8 cellular contexts compared by ENCODE assay signal in the genomic region with DNA sequence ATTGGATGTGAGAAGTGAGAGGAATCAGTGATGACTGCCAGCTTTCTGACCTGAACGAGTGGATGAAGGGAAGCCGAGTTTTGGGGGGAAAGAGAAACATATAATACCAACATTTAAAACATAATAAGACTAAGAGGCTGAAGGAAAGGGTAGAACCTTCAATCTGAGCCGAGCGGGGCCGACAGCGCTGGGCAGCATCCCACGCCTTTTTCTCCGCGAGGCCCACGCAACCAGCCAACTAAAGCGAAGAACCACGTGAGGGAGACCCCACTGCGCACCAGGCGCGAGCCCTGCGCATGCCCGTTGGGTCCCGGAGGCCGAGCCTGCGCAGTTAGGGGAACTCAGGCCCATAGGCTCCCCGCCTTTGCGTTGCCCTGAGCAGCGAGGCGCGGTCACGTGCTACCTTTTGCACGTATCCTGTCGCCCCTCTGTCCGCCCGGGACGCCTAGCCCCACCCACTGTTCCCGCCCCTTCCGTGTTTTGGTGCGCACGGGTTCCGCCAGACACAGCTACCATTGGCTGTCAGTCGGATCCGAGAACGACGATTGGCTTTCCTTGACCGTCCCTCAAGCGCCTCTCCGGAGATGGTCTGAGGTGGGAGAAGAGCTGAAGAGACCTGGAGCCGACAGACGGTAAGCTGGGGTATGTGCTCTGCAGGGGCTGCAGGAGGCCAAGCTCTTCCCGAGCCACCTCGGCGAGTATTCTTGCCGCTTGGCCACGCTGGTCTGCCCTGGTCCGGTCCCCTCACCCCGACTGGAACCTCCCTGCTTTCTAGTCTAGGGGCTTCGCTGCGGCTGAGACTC. TPM values are rescaled to one million over a fixed set of nuclear protein-coding genes. Genes with fewer than 3 reads are reported as not detected.
DNase-seq lines count a peak whose midpoint lies in the region; ATAC-seq and TF ChIP-seq lines count a peak whose summit lies in the region.

A gene with protein sequence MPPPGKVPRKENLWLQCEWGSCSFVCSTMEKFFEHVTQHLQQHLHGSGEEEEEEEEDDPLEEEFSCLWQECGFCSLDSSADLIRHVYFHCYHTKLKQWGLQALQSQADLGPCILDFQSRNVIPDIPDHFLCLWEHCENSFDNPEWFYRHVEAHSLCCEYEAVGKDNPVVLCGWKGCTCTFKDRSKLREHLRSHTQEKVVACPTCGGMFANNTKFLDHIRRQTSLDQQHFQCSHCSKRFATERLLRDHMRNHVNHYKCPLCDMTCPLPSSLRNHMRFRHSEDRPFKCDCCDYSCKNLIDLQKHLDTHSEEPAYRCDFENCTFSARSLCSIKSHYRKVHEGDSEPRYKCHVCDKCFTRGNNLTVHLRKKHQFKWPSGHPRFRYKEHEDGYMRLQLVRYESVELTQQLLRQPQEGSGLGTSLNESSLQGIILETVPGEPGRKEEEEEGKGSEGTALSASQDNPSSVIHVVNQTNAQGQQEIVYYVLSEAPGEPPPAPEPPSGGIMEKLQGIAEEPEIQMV (plus strand): TSS at position 573 of the 803 bp plus-strand sequence. CDS start 5,365 bp downstream, outside the sequence.

- H3K36me3 ChIP-seq in Karpas-422 (ENCODE audit: insufficient read depth, low read length) (peaks cover 10% of the 10 kb centered on the region; the same call in 1 of the 2 replicates), esophagus muscularis mucosa (peaks cover 0 to 34% (median 29%) of the 10 kb centered on the region in 4 donors), muscle layer of duodenum (ENCODE audit: control insufficient read depth in 1 of 2, insufficient read depth in 2 of 2, low read length in 2 of 2) (peaks cover 10 to 14% of the 10 kb centered on the region in 2 donors)

- peaks cover 19% of the 10 kb centered on the region for H3K79me2 ChIP-seq in Karpas-422 (ENCODE audit: low read length)

- intact Hi-C loops in esophagus muscularis mucosa (cut with DNase I), result no loop called here

- H3K27me3 ChIP-seq in Karpas-422 (ENCODE audit: low read length) (no peaks in the 10 kb centered on the region), esophagus muscularis mucosa (no peaks in the 10 kb centered on the region), muscle layer of duodenum (ENCODE audit: low read depth, low read length) (no peaks in the 10 kb centered on the region)

- H3K4me3 ChIP-seq in Karpas-422 (ENCODE audit: low read length) (peak within 1 kb of the TSS; percentile 89), esophagus muscularis mucosa (peak within 1 kb of the TSS; percentile 83 to 91 (median 87)), muscle layer of duodenum (ENCODE audit: low read depth in 1 of 2, low read length in 2 of 2) (peak within 1 kb of the TSS; percentile 92 to 95)

- DNase-seq in DMS79 treated with DMSO at 0.1 percent for 48 hours (lab: John Stamatoyannopoulos, UW) (peak; percentile 99), Karpas-422 (peak; percentile 97), RKO (ENCODE audit: low spot score) (peak; percentile 99), activated T-helper 1 cell treated with Interleukin-2 at 50 U/mL for 16 hours (ENCODE audit: low read depth) (peak; percentile 100), esophagus muscularis mucosa (ENCODE audit: extremely low spot score) (peak; percentile 100)
- DNase-seq in stimulated activated CD8-positive, alpha-beta memory T cell treated with anti-CD3 and anti-CD28 coated beads, Interleukin-7, amount 100 ng/mL, for 4 hours (ENCODE audit: low read depth in 2 of 2), result peak; percentile 100

- TF ChIP-seq EP300 in esophagus muscularis mucosa (IDR thresholded peaks at IDR 0.05), result no peak

- H3K4me1 ChIP-seq in Karpas-422 (ENCODE audit: low read length) (peaks cover 16% of the 10 kb centered on the region), esophagus muscularis mucosa (peaks cover 20 to 35% (median 21%) of the 10 kb centered on the region in 4 donors), muscle layer of duodenum (ENCODE audit: control insufficient read depth in 1 of 2, insufficient read depth in 2 of 2, low read length in 2 of 2) (peaks cover 4 to 19% of the 10 kb centered on the region in 2 donors)

- H3K9me3 ChIP-seq in Karpas-422 (ENCODE audit: low read length) (no peaks in the 10 kb centered on the region), esophagus muscularis mucosa (no peaks in the 10 kb centered on the region), muscle layer of duodenum (ENCODE audit: control insufficient read depth in 1 of 2, low read length in 2 of 2) (no peaks in the 10 kb centered on the region)

- no peak for TF ChIP-seq POLR2A in esophagus muscularis mucosa (IDR thresholded peaks at IDR 0.05; ENCODE audit: low read depth)

- H3K9me2 ChIP-seq in Karpas-422 (replicated peaks; ENCODE audit: insufficient read depth, low read length), result no peaks in the 10 kb centered on the region

- H4K20me1 ChIP-seq in Karpas-422 (ENCODE audit: insufficient read depth, low read depth, low read length), result 0 out of 2 replicates have a peak, but pooled peaks cover 7% of the 10 kb centered on the region

- peak within 1 kb of the TSS; percentile 87 for H3K4me2 ChIP-seq in Karpas-422 (ENCODE audit: low read depth, low read length, poor library complexity, severe bottlenecking)

- peak within 1 kb of the TSS; percentile 85 for H3K9ac ChIP-seq in Karpas-422 (ENCODE audit: low read length)

- peak; percentile 96 for ATAC-seq in GM21825 (IDR thresholded peaks at IDR 0.05; ENCODE audit: unreplicated experiment)

- no peak within 1 kb of the TSS for H2AFZ ChIP-seq in Karpas-422 (ENCODE audit: low read length)

- WGBS in esophagus muscularis mucosa, result under 1% methylated on average over 47 of the region's 54 CpGs

- H3K27ac ChIP-seq in Karpas-422 (ENCODE audit: low read length) (peak within 1 kb of the TSS; percentile 78), esophagus muscularis mucosa (replicated peaks in 1 of 4) (peak within 1 kb of the TSS; percentile 80 to 92 (median 84)), muscle layer of duodenum (ENCODE audit: low read length) (peak within 1 kb of the TSS; percentile 85)

- peak in 1 of 3 experiments; percentile 19 for TF ChIP-seq CTCF in esophagus muscularis mucosa (IDR thresholded peaks at IDR 0.05)

RNA-seq across cellular contexts. Expression of the gene that starts here (rescaled TPM):
- 16.3 and 22.4 TPM in 2 replicates for total RNA-seq in Karpas-422 (2014; rRNA removed; shearing (Covaris generic); ENCODE audit: low replicate concordance)
- 10 to 100 TPM; 22.8 to 30.8 (median 26.4) TPM for total RNA-seq in esophagus muscularis mucosa

Comparison
In these comparisons a context has a peak if more than half of its experiments do, and no peak if none do; other contexts are left out.
1. Peak in every context shown above with its lines: DNase-seq, ATAC-seq, H3K4me3 ChIP-seq and H3K27ac ChIP-seq.